ENCODE assay signal across 16 cellular contexts in genomic region chr18:7757175-7757574, GRCh38.
DNase-seq lines count a peak whose midpoint lies in the region; ATAC-seq and TF ChIP-seq lines count a peak whose summit lies in the region.
"Had no signal": no experiment of that assay in that cellular context is flagged by ENCODE, and none has a peak within 500 bp of the region (broad histone marks: within the 10 kb centered on the region; RNA-seq: fewer than 3 reads in every experiment).

No MANE protein-coding gene starts in this region.

- H3K79me1 ChIP-seq in IMR-90 (ENCODE audit: low read depth in 1 of 2, low read length in 2 of 2) = peaks cover 3 to 11% of the 10 kb centered on the region in 2 experiments; a peak in 3 of 4 replicates

- H4K5ac ChIP-seq in IMR-90 (ENCODE audit: low read depth, low read length) = no peak overlapping the region

- H3K4me1 ChIP-seq in IMR-90 (ENCODE audit: control insufficient read depth, insufficient read depth, low read length) = peaks cover 9% of the 10 kb centered on the region
- peaks cover 45 to 95% of the 10 kb centered on the region in 2 donors for H3K4me1 ChIP-seq in thyroid gland

- no peak overlapping the region for H4K8ac ChIP-seq in IMR-90 (ENCODE audit: low read depth in 2 of 2, low read length in 2 of 2)

- ATAC-seq in IMR-90 (ENCODE audit: low read depth) = no peak
- ATAC-seq in HG02938 (IDR thresholded peaks at IDR 0.05; ENCODE audit: unreplicated experiment) = no peak
- no peak for ATAC-seq in HG02798 (IDR thresholded peaks at IDR 0.05; ENCODE audit: poor library complexity, unreplicated experiment)
- ATAC-seq: HCT116, K562 had no signal

- POLR2A ChIA-PET in IMR-90 (lab: Charles Lee; ENCODE audit: unreplicated experiment) = no interaction called here

- WGBS in IMR-90 (ENCODE audit: extremely low coverage in 2 of 2, insufficient read length in 1 of 2), 2 experiments = no CpG with 5 or more reads among the region's 2 CpGs
- 92 to 96% methylated on average over 2 of the region's 2 CpGs for WGBS in thyroid gland, 2 donors

- no peak for TF ChIP-seq RAD21 in IMR-90 (IDR thresholded peaks at IDR 0.05; ENCODE audit: low read length)

- H2BK120ac ChIP-seq in IMR-90 (ENCODE audit: low read depth, low read length) = no peak overlapping the region

- in situ Hi-C loops in IMR-90 (cut with MboI; ENCODE audit: low sequenced_read_pairs) = no loop called here

- dilution Hi-C loops in IMR-90 (cut with HindIII; ENCODE audit: low sequenced_read_pairs, unreplicated experiment) = no loop called here

- H2AFZ ChIP-seq in IMR-90 (replicated peaks; ENCODE audit: low read length, poor library complexity) = no peak overlapping the region

- BruUV-seq in IMR-90 (replicated peaks; lab: Mats Ljungman, UMichigan) = no TSS peak

- peaks cover 10% of the 10 kb centered on the region; the same call in 1 of the 2 replicates for H3K9me1 ChIP-seq in IMR-90 (ENCODE audit: insufficient read depth, low read length)

- no peaks in the 10 kb centered on the region for H3K27me3 ChIP-seq in IMR-90 (ENCODE audit: control insufficient read depth, insufficient read depth, low read length)
- no peaks in the 10 kb centered on the region for H3K27me3 ChIP-seq in thyroid gland

- H2AK9ac ChIP-seq in IMR-90 (replicated peaks; ENCODE audit: low read depth, low read length, poor library complexity) = no peak overlapping the region

- no peak overlapping the region for H4K91ac ChIP-seq in IMR-90 (ENCODE audit: insufficient read depth, low read depth, low read length)

- H3K18ac ChIP-seq in IMR-90 (ENCODE audit: low read depth, low read length) = no peak overlapping the region

- H2BK15ac ChIP-seq in IMR-90 (ENCODE audit: low read depth, low read length) = no peak overlapping the region

- H3K36me3 ChIP-seq in IMR-90 (ENCODE audit: control insufficient read depth, insufficient read depth, low read length) (no peaks in the 10 kb centered on the region), thyroid gland (no peaks in the 10 kb centered on the region)

- H3K9ac ChIP-seq in IMR-90 (ENCODE audit: low read depth, low read length) = no peak overlapping the region
- H3K9ac ChIP-seq: SK-N-SH had no signal

- no peak overlapping the region for H3K4ac ChIP-seq in IMR-90 (ENCODE audit: low read depth, low read length)

- CTCF ChIA-PET in IMR-90 (lab: Yijun Ruan, JAX) = interaction anchor here (0.7 kb wide), 1 partner anchor 705 kb away, joined by 3 read pairs; no protein-coding TSS in a partner anchor

- H3K9me3 ChIP-seq in IMR-90 (ENCODE audit: control insufficient read depth, insufficient read depth, low read length) = no peaks in the 10 kb centered on the region
- H3K9me3 ChIP-seq in thyroid gland = no peaks in the 10 kb centered on the region
- H3K9me3 ChIP-seq: SK-N-SH had no signal

- peak; percentile 21 for DNase-seq in ELR (ENCODE audit: low read depth)
- peak; percentile 5 for DNase-seq in IMR-90
- DNase-seq in epithelial cell of esophagus (ENCODE audit: low read depth) = peak; percentile 63
- no peak for DNase-seq in thyroid gland
- DNase-seq in NCI-H2227 treated with DMSO at 0.1 percent for 48 hours (lab: John Stamatoyannopoulos, UW) = no peak
- DNase-seq: Calu3; CD4-positive, alpha-beta memory T cell; NCI-H1105; NCI-H2081; NK-92 treated with Interleukin-12 subunit alpha and Interleukin-12 subunit beta, amount 100 ng/mL, for 24 hours; Right ventricle myocardium superior; SK-N-SH had no signal

- no peak overlapping the region for H2BK20ac ChIP-seq in IMR-90 (ENCODE audit: low read depth, low read length)

- no peak overlapping the region for H3K14ac ChIP-seq in IMR-90 (replicated peaks; ENCODE audit: low read depth, low read length)

- no peak overlapping the region for H3K4me2 ChIP-seq in IMR-90 (ENCODE audit: low read depth, low read length)
- H3K4me2 ChIP-seq: SK-N-SH had no signal

- H3K23ac ChIP-seq in IMR-90 (ENCODE audit: low read depth, low read length) = no peak overlapping the region

- H2AK5ac ChIP-seq in IMR-90 (ENCODE audit: low read depth, low read length) = no peak overlapping the region

- H3K27ac ChIP-seq in IMR-90 (ENCODE audit: insufficient read depth, low read length) = no peak overlapping the region
- H3K27ac ChIP-seq in thyroid gland = peak overlapping the region in 2 of 3 donors; percentile 6 to 79

- TF ChIP-seq CTCF in IMR-90 (conservative IDR thresholded peaks at IDR 0.05; ENCODE audit: low read depth, low read length) (no peak), epithelial cell of esophagus (IDR thresholded peaks at IDR 0.05; ENCODE audit: insufficient read depth, low read depth, low read length, missing control alignments) (no peak), thyroid gland (IDR thresholded peaks at IDR 0.05) (no peak)

- TF ChIP-seq POLR2A in IMR-90 (IDR thresholded peaks at IDR 0.05; ENCODE audit: low read depth, low read length) = no peak
- TF ChIP-seq POLR2A in thyroid gland (IDR thresholded peaks at IDR 0.05) = no peak

- peaks cover 10% of the 10 kb centered on the region for H4K20me1 ChIP-seq in IMR-90 (ENCODE audit: insufficient read depth, low read length)

- H3K4me3 ChIP-seq in IMR-90 (ENCODE audit: insufficient read depth, low read depth, low read length) = no peak overlapping the region
- H3K4me3 ChIP-seq in epithelial cell of esophagus (ENCODE audit: low read length) = no peak overlapping the region
- H3K4me3 ChIP-seq in thyroid gland (replicated peaks in 1 of 3) = no peak overlapping the region
- H3K4me3 ChIP-seq: K562 had no signal

- no peak overlapping the region for H2BK5ac ChIP-seq in IMR-90 (ENCODE audit: low read depth, low read length, poor library complexity, severe bottlenecking)

- no peak overlapping the region for H3K56ac ChIP-seq in IMR-90 (ENCODE audit: extremely low read depth, insufficient read depth, low read length)

- intact Hi-C loops in IMR-90 (cut with micrococcal nuclease) (loop anchor here (2.0 kb wide), 1 partner anchor 188 kb away; no protein-coding TSS in a partner anchor), thyroid gland (cut with DNase I) (no loop called here)

TF ChIP-seq in IMR-90, 13 proteins besides CTCF, POLR2A, EP300 and RAD21:
- TF ChIP-seq CHD1 (IDR thresholded peaks at IDR 0.05; ENCODE audit: low read depth, low read length) (no peak), MAZ (IDR thresholded peaks at IDR 0.05; ENCODE audit: borderline replicate concordance, low read depth, low read length) (no peak), MXI1 (IDR thresholded peaks at IDR 0.05; ENCODE audit: borderline replicate concordance, low read depth, low read length) (no peak), CEBPB (IDR thresholded peaks at IDR 0.05; ENCODE audit: low read depth, low read length) (no peak), SMC3 (IDR thresholded peaks at IDR 0.05; ENCODE audit: low read depth, low read length) (no peak), MAFK (IDR thresholded peaks at IDR 0.05; ENCODE audit: low read depth, low read length) (no peak), ELK1 (IDR thresholded peaks at IDR 0.05; ENCODE audit: borderline replicate concordance, low read depth, low read length) (no peak), BHLHE40 (IDR thresholded peaks at IDR 0.05; ENCODE audit: low read depth, low read length) (no peak), FOS (IDR thresholded peaks at IDR 0.05; ENCODE audit: low read depth, low read length) (no peak), NFE2L2 (IDR thresholded peaks at IDR 0.05; ENCODE audit: low read depth, low read length) (no peak), RCOR1 (IDR thresholded peaks at IDR 0.05; ENCODE audit: insufficient replicate concordance, low read length) (no peak), USF2 (IDR thresholded peaks at IDR 0.05; ENCODE audit: low read depth, low read length) (no peak), RFX5 (IDR thresholded peaks at IDR 0.05; ENCODE audit: low read depth, low read length) (no peak)

Comparison
In these comparisons a context has a peak if more than half of its experiments do, and no peak if none do; other contexts are left out.
1. DNase-seq: peak in ELR (single experiment), IMR-90 (single experiment) and epithelial cell of esophagus (single experiment); none in thyroid gland (0 of 2) and NCI-H2227 treated with DMSO at 0.1 percent for 48 hours (single experiment).